In the genomic region with DNA sequence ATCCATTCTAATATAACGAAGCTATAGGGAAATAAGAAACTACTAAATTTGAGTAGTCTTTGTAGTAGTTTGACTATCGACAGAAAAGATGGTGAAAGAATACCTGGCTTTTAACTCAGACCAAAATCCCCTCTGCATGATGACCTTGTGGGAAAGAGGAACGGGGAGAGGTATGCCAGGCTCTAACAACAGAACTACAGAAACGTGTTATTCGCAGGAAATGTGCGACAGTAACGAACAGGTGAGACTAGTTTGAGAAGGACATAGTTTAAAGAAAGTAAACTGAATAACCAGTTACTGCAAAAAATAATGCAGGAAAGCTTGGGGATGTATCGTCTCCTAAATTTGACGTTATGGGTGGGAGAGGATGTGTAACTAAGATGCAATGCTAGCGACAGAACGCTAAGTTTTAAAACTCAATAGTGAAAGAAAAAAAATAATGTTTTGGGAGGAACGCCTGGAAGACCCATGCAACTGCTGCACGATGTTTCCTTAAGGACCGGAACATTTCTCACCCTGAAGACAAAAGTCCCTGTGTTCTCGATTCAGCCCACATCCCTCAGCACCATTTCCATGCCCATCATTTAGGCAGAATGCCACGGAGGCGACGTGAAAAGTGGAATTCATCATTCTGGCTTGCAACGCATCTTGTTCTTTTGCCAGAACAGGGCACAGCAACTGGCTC, we compare ENCODE assay signal across 1 cellular context.
TF ChIP-seq lines count a peak whose summit lies in the region.

No MANE protein-coding gene starts in this region.

TF ChIP-seq in GM23338, 12 proteins besides CTCF, POLR2A, EP300 and RAD21 (continued from another document):
- TF ChIP-seq ZNF462 (CRISPR knock-in tag; IDR thresholded peaks at IDR 0.05): no peak
- TF ChIP-seq, protein P1, sequence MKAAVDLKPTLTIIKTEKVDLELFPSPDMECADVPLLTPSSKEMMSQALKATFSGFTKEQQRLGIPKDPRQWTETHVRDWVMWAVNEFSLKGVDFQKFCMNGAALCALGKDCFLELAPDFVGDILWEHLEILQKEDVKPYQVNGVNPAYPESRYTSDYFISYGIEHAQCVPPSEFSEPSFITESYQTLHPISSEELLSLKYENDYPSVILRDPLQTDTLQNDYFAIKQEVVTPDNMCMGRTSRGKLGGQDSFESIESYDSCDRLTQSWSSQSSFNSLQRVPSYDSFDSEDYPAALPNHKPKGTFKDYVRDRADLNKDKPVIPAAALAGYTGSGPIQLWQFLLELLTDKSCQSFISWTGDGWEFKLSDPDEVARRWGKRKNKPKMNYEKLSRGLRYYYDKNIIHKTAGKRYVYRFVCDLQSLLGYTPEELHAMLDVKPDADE (IDR thresholded peaks at IDR 0.05): no peak
- no peak for TF ChIP-seq CREB1 (CRISPR knock-in tag; IDR thresholded peaks at IDR 0.05; ENCODE audit: low read depth)
TF ChIP-seq in GM23338: peak in this region for 0.
